Comparison of ENCODE assay signal across 17 cellular contexts in genomic region chr10:26407406-26407969, GRCh38. TPM values are rescaled to one million over a fixed set of nuclear protein-coding genes. Genes with fewer than 3 reads are reported as not detected.
A peak's percentile ranks its signal among the peaks of the same experiment; 100 is the strongest.
DNase-seq lines count a peak whose midpoint lies in the region; ATAC-seq and TF ChIP-seq lines count a peak whose summit lies in the region.
"Had no signal": no experiment of that assay in that cellular context is flagged by ENCODE, and none has a peak within 500 bp of the region (broad histone marks: within the 10 kb centered on the region; RNA-seq: fewer than 3 reads in every experiment).

No MANE protein-coding gene starts in this region.

- DNase-seq in AG08396 (ENCODE audit: low spot score) (peak; percentile 30), ELR (ENCODE audit: low read depth) (peak; percentile 97), T-helper 17 cell (no peak), kidney epithelial cell (ENCODE audit: low read depth) (peak; percentile 96), GM10248 (ENCODE audit: extremely low spot score) (no peak)
- no peak for DNase-seq in activated CD4-positive, alpha-beta T cell treated with anti-CD3 and anti-CD28 coated beads, Interleukin-2, amount 50 U/mL, for 48 hours
- no peak for DNase-seq in NK-92 treated with Interleukin-12 subunit alpha and Interleukin-12 subunit beta, amount 100 ng/mL, for 24 hours (lab: John Stamatoyannopoulos, UW)
- DNase-seq: activated CD4-positive, alpha-beta T cell treated with anti-CD3 and anti-CD28 coated beads, Interleukin-2, amount 50 U/mL, for 1 hour; DMS153; effector CD4-positive, alpha-beta T cell; natural killer cell; NCI-H345; stimulated activated CD4-positive, alpha-beta T cell treated with anti-CD3 and anti-CD28 coated beads, Interleukin-12 subunit alpha, Interleukin-12 subunit beta, amount 100 ng/mL, for 4 hours; stimulated activated naive CD4-positive, alpha-beta T cell had no signal

- POLR2A ChIA-PET in GM10248 (lab: Yijun Ruan, JAX): no interaction called here

- CTCF ChIA-PET in GM10248 (lab: Yijun Ruan, JAX): interaction anchor here (0.6 to 1.5 kb wide), 3 partner anchors 26 to 120 kb away, joined by 3 read pairs; no protein-coding TSS in a partner anchor

- no peaks in the 10 kb centered on the region for H3K9me3 ChIP-seq in T-helper 17 cell (ENCODE audit: control insufficient read depth, low read length, poor library complexity, severe bottlenecking)

- ATAC-seq in T-helper 17 cell: peak; percentile 25
- no peak for ATAC-seq in GM21723 (IDR thresholded peaks at IDR 0.05; ENCODE audit: unreplicated experiment)

- peaks cover 2% of the 10 kb centered on the region for H3K4me1 Mint-ChIP-seq in T-helper 17 cell
- H3K4me1 Mint-ChIP-seq: natural killer cell had no signal

- H3K27ac Mint-ChIP-seq in T-helper 17 cell: no peak overlapping the region
- H3K27ac Mint-ChIP-seq: activated naive CD4-positive, alpha-beta T cell treated with anti-CD3 and anti-CD28 coated beads, Interleukin-2, amount 50 U/mL, for 24 hours had no signal

- H3K4me3 ChIP-seq in kidney epithelial cell (ENCODE audit: low read depth, low read length): no peak overlapping the region
- H3K4me3 ChIP-seq: SK-N-MC had no signal

- H3K27me3 Mint-ChIP-seq in T-helper 17 cell: no peaks in the 10 kb centered on the region
- H3K27me3 Mint-ChIP-seq: activated naive CD4-positive, alpha-beta T cell treated with anti-CD3 and anti-CD28 coated beads, Interleukin-2, amount 50 U/mL, for 24 hours had no signal

- H3K27me3 ChIP-seq in kidney epithelial cell (ENCODE audit: control insufficient read depth, insufficient read depth, low read length): no peaks in the 10 kb centered on the region

- H3K36me3 ChIP-seq in kidney epithelial cell (ENCODE audit: control insufficient read depth, insufficient read depth, low read length): no peaks in the 10 kb centered on the region

- peaks cover 8% of the 10 kb centered on the region for H3K36me3 Mint-ChIP-seq in T-helper 17 cell (ENCODE audit: low read depth)
- H3K36me3 Mint-ChIP-seq: activated naive CD4-positive, alpha-beta T cell treated with anti-CD3 and anti-CD28 coated beads, Interleukin-2, amount 50 U/mL, for 24 hours; natural killer cell had no signal

- TF ChIP-seq CTCF in kidney epithelial cell (IDR thresholded peaks at IDR 0.05; ENCODE audit: insufficient read depth, low read length, poor library complexity, severe bottlenecking) (no peak), GM10248 (IDR thresholded peaks at IDR 0.05; ENCODE audit: control extremely low read depth, extremely low read depth, low read depth, missing control alignments) (no peak)

- H3K4me3 Mint-ChIP-seq in T-helper 17 cell: no peak overlapping the region
- H3K4me3 Mint-ChIP-seq: activated naive CD4-positive, alpha-beta T cell treated with anti-CD3 and anti-CD28 coated beads, Interleukin-2, amount 50 U/mL, for 24 hours; natural killer cell had no signal

RNA-seq across cellular contexts. Expression of gene APBB1IP, which starts 30.7 kb away (rescaled TPM):
- total RNA-seq in T-helper 17 cell (10 to 100 TPM; 73.9 to 77.1 TPM), kidney epithelial cell (0.07 and 1.8 TPM in 2 replicates)

Comparison
In these comparisons a context has a peak if more than half of its experiments do, and no peak if none do; other contexts are left out.
1. DNase-seq: peak in AG08396 (single experiment), ELR (single experiment) and kidney epithelial cell (single experiment); none in T-helper 17 cell (0 of 3), activated CD4-positive, alpha-beta T cell treated with anti-CD3 and anti-CD28 coated beads, Interleukin-2, amount 50 U/mL, for 48 hours (0 of 2), GM10248 (single experiment) and NK-92 treated with Interleukin-12 subunit alpha and Interleukin-12 subunit beta, amount 100 ng/mL, for 24 hours (single experiment).
2. RNA of gene APBB1IP, which starts 30.7 kb away (total RNA-seq): 73.9 to 77.1 TPM in T-helper 17 cell; 0.07 to 1.8 TPM in kidney epithelial cell; every median in the first group is over 10 times any median in the second.